22 cellular contexts compared by ENCODE assay signal in genomic region chr14:93274055-93274806, GRCh38. TPM values are rescaled to one million over a fixed set of nuclear protein-coding genes. Genes with fewer than 3 reads are reported as not detected.
DNase-seq lines count a peak whose midpoint lies in the region; ATAC-seq and TF ChIP-seq lines count a peak whose summit lies in the region.
"Had no signal": no experiment of that assay in that cellular context is flagged by ENCODE, and none has a peak within 500 bp of the region (broad histone marks: within the 10 kb centered on the region; RNA-seq: fewer than 3 reads in every experiment).

No MANE protein-coding gene starts in this region.

- peaks cover 2% of the 10 kb centered on the region for H3K36me3 Mint-ChIP-seq in T-helper 1 cell treated with Interleukin-12 subunit alpha and Interleukin-12 subunit beta and Interleukin-4 antibody, amounts not matched to agents 30 μg/mL and 1 μg/mL, for 36 hours (ENCODE audit: low read depth)
- H3K36me3 Mint-ChIP-seq: IgD-negative memory B cell had no signal

- DNase-seq in T-helper 1 cell: no peak
- DNase-seq in RWPE2 (ENCODE audit: low spot score): no peak
- DNase-seq in epithelial cell of esophagus (ENCODE audit: low read depth): peak; percentile 37
- no peak for DNase-seq in trophoblast cell
- DNase-seq in glomerular visceral epithelial cell (ENCODE audit: extremely low spot score): no peak
- no peak for DNase-seq in mucosa of descending colon
- DNase-seq: CD8-positive, alpha-beta memory T cell; COR-L47; DMS 273 treated with DMSO at 0.1 percent for 48 hours; DMS53; DND-41; EL; GM23248 had no signal

- H3K4me3 ChIP-seq in RWPE2 (ENCODE audit: severe bottlenecking) (no peak overlapping the region), epithelial cell of esophagus (ENCODE audit: low read length) (no peak overlapping the region), trophoblast cell (ENCODE audit: low read depth, low read length) (no peak overlapping the region), mucosa of descending colon (no peak overlapping the region)
- H3K4me3 ChIP-seq: BLaER1 treated with 17β-estradiol and CSF1 and Interleukin-3, amounts not matched to agents 10 nM and 100 nM; GM12878; GM23248; HAP-1 had no signal

- no peak overlapping the region for H2BK12ac ChIP-seq in trophoblast cell (ENCODE audit: low read length)

- H3K4me1 Mint-ChIP-seq in T-helper 1 cell treated with Interleukin-12 subunit alpha and Interleukin-12 subunit beta and Interleukin-4 antibody, amounts not matched to agents 30 μg/mL and 1 μg/mL, for 36 hours (ENCODE audit: low read depth): no peaks in the 10 kb centered on the region
- H3K4me1 Mint-ChIP-seq: B cell had no signal

- no peaks in the 10 kb centered on the region for H3K79me1 ChIP-seq in trophoblast cell (ENCODE audit: low read length)

- no CpG with 5 or more reads among the region's 3 CpGs for WGBS in trophoblast cell (ENCODE audit: extremely low coverage, insufficient coverage, insufficient read length)

- no peaks in the 10 kb centered on the region for H3K4me1 ChIP-seq in RWPE2 (ENCODE audit: insufficient read depth, poor library complexity, severe bottlenecking)
- H3K4me1 ChIP-seq in trophoblast cell (ENCODE audit: control insufficient read depth in 1 of 2, insufficient read depth in 2 of 2, low read length in 2 of 2): peaks cover 0 to 2% of the 10 kb centered on the region in 2 experiments
- H3K4me1 ChIP-seq in mucosa of descending colon (ENCODE audit: low read depth): no peaks in the 10 kb centered on the region
- H3K4me1 ChIP-seq: HAP-1 had no signal

- H3K36me3 ChIP-seq in RWPE2 (ENCODE audit: low read depth) (peaks cover 29% of the 10 kb centered on the region), trophoblast cell (ENCODE audit: control insufficient read depth in 1 of 2, insufficient read depth in 2 of 2, low read length in 2 of 2) (peaks cover 5 to 11% of the 10 kb centered on the region in 2 experiments), mucosa of descending colon (ENCODE audit: low read depth) (no peaks in the 10 kb centered on the region)

- H3K4me2 ChIP-seq in trophoblast cell (ENCODE audit: low read length): no peak overlapping the region
- H3K4me2 ChIP-seq: BLaER1 treated with 17β-estradiol and CSF1 and Interleukin-3, amounts not matched to agents 10 nM and 100 nM had no signal

- peak overlapping the region; percentile 42 for H3K9ac ChIP-seq in trophoblast cell (ENCODE audit: low read length)
- H3K9ac ChIP-seq: BLaER1 treated with 17β-estradiol and CSF1 and Interleukin-3, amounts not matched to agents 10 nM and 100 nM; GM23248 had no signal

- no peak overlapping the region for H2BK5ac ChIP-seq in trophoblast cell (ENCODE audit: low read depth, low read length, poor library complexity)

- no peak overlapping the region for H3K4me3 Mint-ChIP-seq in T-helper 1 cell treated with Interleukin-12 subunit alpha and Interleukin-12 subunit beta and Interleukin-4 antibody, amounts not matched to agents 30 μg/mL and 1 μg/mL, for 36 hours
- H3K4me3 Mint-ChIP-seq: B cell; CD8-positive, alpha-beta memory T cell; IgD-negative memory B cell had no signal

- peaks cover 1% of the 10 kb centered on the region for H3K79me2 ChIP-seq in trophoblast cell (ENCODE audit: control insufficient read depth, insufficient read depth, low read length, poor library complexity)

- no peak overlapping the region for H3K14ac ChIP-seq in trophoblast cell (ENCODE audit: low read length)

- H3K9me3 Mint-ChIP-seq in T-helper 1 cell treated with Interleukin-12 subunit alpha and Interleukin-12 subunit beta and Interleukin-4 antibody, amounts not matched to agents 30 μg/mL and 1 μg/mL, for 36 hours: no peaks in the 10 kb centered on the region
- H3K9me3 Mint-ChIP-seq: CD8-positive, alpha-beta memory T cell; IgD-negative memory B cell had no signal

- no peak overlapping the region for H2AFZ ChIP-seq in trophoblast cell (ENCODE audit: insufficient read depth, low read length, poor library complexity)
- H2AFZ ChIP-seq: GM23248 had no signal

- H3K27me3 Mint-ChIP-seq in T-helper 1 cell treated with Interleukin-12 subunit alpha and Interleukin-12 subunit beta and Interleukin-4 antibody, amounts not matched to agents 30 μg/mL and 1 μg/mL, for 36 hours (ENCODE audit: low read depth): no peaks in the 10 kb centered on the region
- H3K27me3 Mint-ChIP-seq: B cell, IgD-negative memory B cell had no signal

- H3K27ac Mint-ChIP-seq in T-helper 1 cell treated with Interleukin-12 subunit alpha and Interleukin-12 subunit beta and Interleukin-4 antibody, amounts not matched to agents 30 μg/mL and 1 μg/mL, for 36 hours: peak overlapping the region; percentile 17
- H3K27ac Mint-ChIP-seq: B cell; CD8-positive, alpha-beta memory T cell; IgD-negative memory B cell had no signal

- TF ChIP-seq CTCF in RWPE2 (IDR thresholded peaks at IDR 0.05; ENCODE audit: poor library complexity, severe bottlenecking): no peak
- TF ChIP-seq CTCF in epithelial cell of esophagus (IDR thresholded peaks at IDR 0.05; ENCODE audit: insufficient read depth, low read depth, low read length, missing control alignments): no peak
- no peak for TF ChIP-seq CTCF in mucosa of descending colon (IDR thresholded peaks at IDR 0.05)

- intact Hi-C loops in mucosa of descending colon (cut with DNase I, micrococcal nuclease): no loop called here

- H3K4ac ChIP-seq in trophoblast cell (ENCODE audit: low read depth, low read length): peak overlapping the region; percentile 25

- H4K91ac ChIP-seq in trophoblast cell (ENCODE audit: low read depth, low read length): no peak overlapping the region

- H4K8ac ChIP-seq in trophoblast cell (ENCODE audit: low read depth, low read length): no peak overlapping the region

- 0 out of 3 replicates have a peak, but pooled peaks have one; percentile 23 for ATAC-seq in RWPE2 (ENCODE audit: low read depth)
- no peak for ATAC-seq in mucosa of descending colon
- no peak for ATAC-seq in HG02981 (IDR thresholded peaks at IDR 0.05; ENCODE audit: unreplicated experiment)
- ATAC-seq: GM12878, HepG2 had no signal

- H4K12ac ChIP-seq in trophoblast cell (ENCODE audit: low read depth, low read length): no peak overlapping the region

- H3K23ac ChIP-seq in trophoblast cell (ENCODE audit: low read length): peak overlapping the region; percentile 80

- no peak overlapping the region for H2BK120ac ChIP-seq in trophoblast cell (ENCODE audit: insufficient read depth, low read length, poor library complexity)

- H3K27ac ChIP-seq in RWPE2 (ENCODE audit: poor library complexity, severe bottlenecking) (no peak overlapping the region), trophoblast cell (ENCODE audit: low read depth, low read length) (no peak overlapping the region)
- H3K27ac ChIP-seq: BLaER1 treated with 17β-estradiol and CSF1 and Interleukin-3, amounts not matched to agents 10 nM and 100 nM; GM23248; HL-60 had no signal

- no peak overlapping the region for H2AK5ac ChIP-seq in trophoblast cell (ENCODE audit: low read length)

- H3K27me3 ChIP-seq in RWPE2 (ENCODE audit: insufficient read depth, poor library complexity, severe bottlenecking) (no peaks in the 10 kb centered on the region), trophoblast cell (ENCODE audit: insufficient read depth, low read length) (no peaks in the 10 kb centered on the region)
- H3K27me3 ChIP-seq: BLaER1 treated with 17β-estradiol and CSF1 and Interleukin-3, amounts not matched to agents 10 nM and 100 nM had no signal

- H3K18ac ChIP-seq in trophoblast cell (ENCODE audit: low read length): no peak overlapping the region

- no peaks in the 10 kb centered on the region for H3K9me3 ChIP-seq in RWPE2 (ENCODE audit: severe bottlenecking)
- no peaks in the 10 kb centered on the region for H3K9me3 ChIP-seq in trophoblast cell (ENCODE audit: insufficient read depth, low read depth, low read length)
- no peaks in the 10 kb centered on the region for H3K9me3 ChIP-seq in mucosa of descending colon
- H3K9me3 ChIP-seq: BLaER1 treated with 17β-estradiol and CSF1 and Interleukin-3, amounts not matched to agents 10 nM and 100 nM; HAP-1 had no signal

RNA-seq across cellular contexts. Expression of gene BTBD7, which starts 58.6 kb away (rescaled TPM):
- 31.7 and 35.2 TPM in 2 replicates for polyA plus RNA-seq in trophoblast cell (2013)
- 10 to 100 TPM; 39.9 to 59.2 (median 45.6) TPM for total RNA-seq in mucosa of descending colon
